In the genomic region with DNA sequence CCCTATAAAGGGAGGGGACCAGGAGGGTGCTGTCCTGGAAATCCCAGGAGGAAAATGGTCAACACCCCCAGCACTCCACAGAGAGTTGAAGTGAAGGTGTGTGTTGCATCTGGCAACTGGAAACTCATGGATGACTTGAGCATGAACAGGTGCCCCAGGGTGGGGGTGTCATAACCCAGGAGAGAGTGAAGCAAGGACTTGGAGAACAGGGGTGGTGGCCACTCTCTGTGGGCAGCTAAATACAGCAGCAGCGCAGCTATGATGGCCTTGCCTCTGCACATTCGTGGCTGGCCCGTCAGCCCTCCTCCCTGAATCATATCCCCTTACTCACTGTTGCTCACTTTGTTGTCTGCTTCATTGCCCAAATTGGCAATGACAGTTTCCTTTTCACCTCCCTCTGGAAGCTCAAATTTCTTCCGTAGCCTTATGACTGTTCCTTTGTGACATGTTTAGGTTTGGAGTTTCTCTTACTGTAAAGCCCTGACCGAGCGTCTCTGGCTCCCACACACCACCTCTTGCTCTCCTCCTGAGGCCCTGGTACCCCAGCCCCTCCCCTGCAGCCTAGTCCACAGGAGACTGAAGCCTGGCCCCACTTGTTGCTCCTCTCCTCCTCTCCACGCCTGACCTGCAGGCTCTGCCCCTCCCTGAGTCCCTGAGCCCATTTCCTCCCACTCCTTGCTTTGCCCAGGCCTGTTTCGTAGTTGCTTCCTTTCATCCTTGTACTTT, we compare ENCODE assay signal across 7 cellular contexts.
A peak's percentile ranks its signal among the peaks of the same experiment; 100 is the strongest.
DNase-seq lines count a peak whose midpoint lies in the region; ATAC-seq and TF ChIP-seq lines count a peak whose summit lies in the region.

No MANE protein-coding gene starts in this region.

- H3K23ac ChIP-seq in H9 (ENCODE audit: insufficient read length, low read depth, low read length) (no peak overlapping the region), mesendoderm (ENCODE audit: low read length) (no peak overlapping the region)

- H3T11ph ChIP-seq in H9 (ENCODE audit: low read length): no peak overlapping the region

- no peak overlapping the region for H3K18ac ChIP-seq in H9 (ENCODE audit: insufficient read length, low read depth, low read length)
- H3K18ac ChIP-seq in mesendoderm (ENCODE audit: low read length): no peak overlapping the region

- H3K9me3 ChIP-seq in H9 (ENCODE audit: control insufficient read depth, low read depth, low read length) (no peaks in the 10 kb centered on the region), skeletal muscle satellite cell (replicated peaks; ENCODE audit: low read length) (no peaks in the 10 kb centered on the region)

- H3K23me2 ChIP-seq in H9 (ENCODE audit: insufficient read length, low read depth, low read length, poor library complexity, severe bottlenecking): no peaks in the 10 kb centered on the region

- no peak overlapping the region for H2AFZ ChIP-seq in H9 (ENCODE audit: low read length)

- H4K20me1 ChIP-seq in H9 (ENCODE audit: control insufficient read depth, insufficient read depth, insufficient read length): no peaks in the 10 kb centered on the region

- H3K27ac ChIP-seq in H9 (ENCODE audit: insufficient read length, low read depth, low read length) (no peak overlapping the region), mesendoderm (ENCODE audit: low read depth, low read length) (no peak overlapping the region)

- H4K91ac ChIP-seq in H9 (ENCODE audit: insufficient read length, low read depth, low read length): no peak overlapping the region

- no peaks in the 10 kb centered on the region for H3K79me2 ChIP-seq in H9 (ENCODE audit: insufficient read depth, low read length)
- peaks cover 6% of the 10 kb centered on the region for H3K79me2 ChIP-seq in mesendoderm (ENCODE audit: control insufficient read depth, insufficient read depth, low read length)

- H3K9ac ChIP-seq in H9 (ENCODE audit: extremely low read depth, insufficient read length, low read length) (no peak overlapping the region), skeletal muscle satellite cell (ENCODE audit: low read depth, low read length) (peak overlapping the region; percentile 63), mesendoderm (ENCODE audit: low read length) (no peak overlapping the region)

- H3K4me1 Mint-ChIP-seq in H9: peaks cover 16 to 28% of the 10 kb centered on the region in 2 experiments

- H3K56ac ChIP-seq in H9 (ENCODE audit: insufficient read length, low read depth, low read length) (no peak overlapping the region), mesendoderm (ENCODE audit: low read length) (no peak overlapping the region)

- no peaks in the 10 kb centered on the region for H3K9me3 Mint-ChIP-seq in H9

- H2AK5ac ChIP-seq in H9 (ENCODE audit: insufficient read length, low read length): no peak overlapping the region
- no peak overlapping the region for H2AK5ac ChIP-seq in mesendoderm (ENCODE audit: low read length)

- H2BK20ac ChIP-seq in H9 (ENCODE audit: low read depth, low read length, poor library complexity, severe bottlenecking): no peak overlapping the region

- H3K4me3 Mint-ChIP-seq in H9: no peak overlapping the region

- no peak overlapping the region for H4K5ac ChIP-seq in H9 (ENCODE audit: insufficient read length, low read depth, low read length)
- H4K5ac ChIP-seq in mesendoderm (ENCODE audit: low read length): no peak overlapping the region

- no peak overlapping the region for H2BK12ac ChIP-seq in H9 (ENCODE audit: insufficient read length, low read depth, low read length)

- ATAC-seq in GM19463 (IDR thresholded peaks at IDR 0.05; ENCODE audit: unreplicated experiment): no peak

- H2BK15ac ChIP-seq in H9 (ENCODE audit: low read depth, low read length): no peak overlapping the region
- H2BK15ac ChIP-seq in mesendoderm (replicated peaks; ENCODE audit: low read depth): no peak overlapping the region

- H3K4ac ChIP-seq in H9 (ENCODE audit: low read depth, low read length): no peak overlapping the region
- no peak overlapping the region for H3K4ac ChIP-seq in mesendoderm (ENCODE audit: low read depth, low read length)

- no peaks in the 10 kb centered on the region for H3K27me3 ChIP-seq in H9 (ENCODE audit: insufficient read depth, low read length)
- H3K27me3 ChIP-seq in skeletal muscle satellite cell (ENCODE audit: control insufficient read depth, insufficient read depth, low read length): no peaks in the 10 kb centered on the region
- no peaks in the 10 kb centered on the region for H3K27me3 ChIP-seq in mesendoderm (ENCODE audit: insufficient read depth, low read length, poor library complexity)

- H4K8ac ChIP-seq in H9 (replicated peaks; ENCODE audit: insufficient read length, low read depth, low read length) (no peak overlapping the region), mesendoderm (ENCODE audit: low read depth, low read length) (no peak overlapping the region)

- H2BK120ac ChIP-seq in H9 (ENCODE audit: low read depth, low read length, poor library complexity, severe bottlenecking) (no peak overlapping the region), mesendoderm (ENCODE audit: low read depth, low read length) (no peak overlapping the region)

- DNase-seq in H9 (peak; percentile 28), SK-N-DZ (ENCODE audit: low spot score) (peak; percentile 15), fibroblast of the aortic adventitia (ENCODE audit: low read depth) (peak; percentile 62), mesendoderm (no peak), NCI-H524 treated with DMSO at 0.1 percent for 48 hours (lab: John Stamatoyannopoulos, UW) (no peak)

- TF ChIP-seq CTCF in H9 (conservative IDR thresholded peaks at IDR 0.05): no peak
- TF ChIP-seq CTCF in fibroblast of the aortic adventitia (IDR thresholded peaks at IDR 0.05; ENCODE audit: insufficient read depth, low read length): no peak

- peaks cover 8% of the 10 kb centered on the region for H3K27me3 Mint-ChIP-seq in H9 (ENCODE audit: low read depth)

- H3K14ac ChIP-seq in H9 (ENCODE audit: insufficient read depth, low read length): no peak overlapping the region; the same call in 1 of the 2 replicates

- WGBS in H9 (ENCODE audit: extremely low coverage, insufficient read length, low lambda C conversion rate): no CpG with 5 or more reads among the region's 8 CpGs
- no CpG with 5 or more reads among the region's 8 CpGs for WGBS in mesendoderm (ENCODE audit: extremely low coverage, insufficient coverage, low lambda C conversion rate)

- H3K36me3 Mint-ChIP-seq in H9 (ENCODE audit: insufficient read depth in 1 of 3, low read depth in 3 of 3): no peaks in the 10 kb centered on the region

- H2BK5ac ChIP-seq in H9 (ENCODE audit: insufficient read length, low read length): no peak overlapping the region
- no peak overlapping the region for H2BK5ac ChIP-seq in mesendoderm (ENCODE audit: low read length)

- H3K27ac Mint-ChIP-seq in H9: peak overlapping the region in 2 of 3 experiments; percentile 5 to 68; a peak in 4 of 7 replicates

- H3K36me3 ChIP-seq in skeletal muscle satellite cell (ENCODE audit: insufficient read depth, low read length) (no peaks in the 10 kb centered on the region), mesendoderm (ENCODE audit: control insufficient read depth, insufficient read depth, low read length) (no peaks in the 10 kb centered on the region)

- H3K79me1 ChIP-seq in H9 (ENCODE audit: insufficient read depth, low read depth, low read length, poor library complexity, severe bottlenecking): peaks cover 3% of the 10 kb centered on the region
- H3K79me1 ChIP-seq in mesendoderm (ENCODE audit: low read length): peaks cover 8% of the 10 kb centered on the region

- peak overlapping the region; percentile 11 for H3K4me3 ChIP-seq in fibroblast of the aortic adventitia (ENCODE audit: low read depth, low read length)
- H3K4me3 ChIP-seq in skeletal muscle satellite cell (ENCODE audit: low read length): peak overlapping the region; percentile 55
- no peak overlapping the region for H3K4me3 ChIP-seq in mesendoderm (ENCODE audit: low read length)

- H3K4me2 ChIP-seq in H9 (ENCODE audit: insufficient read depth, insufficient read length, low read length) (no peak overlapping the region), skeletal muscle satellite cell (ENCODE audit: low read length) (peak overlapping the region; percentile 77), mesendoderm (ENCODE audit: low read length) (no peak overlapping the region)

- H3K4me1 ChIP-seq in H9 (ENCODE audit: insufficient read depth, low read length) (no peaks in the 10 kb centered on the region; the same call in 1 of the 2 replicates), skeletal muscle satellite cell (ENCODE audit: control insufficient read depth, insufficient read depth, low read length) (peaks cover 65% of the 10 kb centered on the region), mesendoderm (ENCODE audit: control insufficient read depth, low read depth, low read length) (no peaks in the 10 kb centered on the region)

Comparison
In these comparisons a context has a peak if more than half of its experiments do, and no peak if none do; other contexts are left out.
1. DNase-seq: peak in H9 (single experiment), SK-N-DZ (single experiment) and fibroblast of the aortic adventitia (single experiment); none in mesendoderm (single experiment) and NCI-H524 treated with DMSO at 0.1 percent for 48 hours (single experiment).